In genomic region chr5:1745806-1746370, GRCh38 we compare ENCODE assay signal across 1 cellular context.
TF ChIP-seq lines count a peak whose summit lies in the region.

No MANE protein-coding gene starts in this region.

TF ChIP-seq in GM23338, 12 proteins besides CTCF, POLR2A, EP300 and RAD21:
- no peak for TF ChIP-seq POLR2AphosphoS5 (IDR thresholded peaks at IDR 0.05; ENCODE audit: low read depth)
- no peak for TF ChIP-seq EZH2 (IDR thresholded peaks at IDR 0.05; ENCODE audit: low read depth, unreplicated experiment)
- TF ChIP-seq CREB1 (CRISPR knock-in tag; IDR thresholded peaks at IDR 0.05; ENCODE audit: low read depth), result no peak
- no peak for TF ChIP-seq ETS1 (IDR thresholded peaks at IDR 0.05)
- TF ChIP-seq, protein P1, sequence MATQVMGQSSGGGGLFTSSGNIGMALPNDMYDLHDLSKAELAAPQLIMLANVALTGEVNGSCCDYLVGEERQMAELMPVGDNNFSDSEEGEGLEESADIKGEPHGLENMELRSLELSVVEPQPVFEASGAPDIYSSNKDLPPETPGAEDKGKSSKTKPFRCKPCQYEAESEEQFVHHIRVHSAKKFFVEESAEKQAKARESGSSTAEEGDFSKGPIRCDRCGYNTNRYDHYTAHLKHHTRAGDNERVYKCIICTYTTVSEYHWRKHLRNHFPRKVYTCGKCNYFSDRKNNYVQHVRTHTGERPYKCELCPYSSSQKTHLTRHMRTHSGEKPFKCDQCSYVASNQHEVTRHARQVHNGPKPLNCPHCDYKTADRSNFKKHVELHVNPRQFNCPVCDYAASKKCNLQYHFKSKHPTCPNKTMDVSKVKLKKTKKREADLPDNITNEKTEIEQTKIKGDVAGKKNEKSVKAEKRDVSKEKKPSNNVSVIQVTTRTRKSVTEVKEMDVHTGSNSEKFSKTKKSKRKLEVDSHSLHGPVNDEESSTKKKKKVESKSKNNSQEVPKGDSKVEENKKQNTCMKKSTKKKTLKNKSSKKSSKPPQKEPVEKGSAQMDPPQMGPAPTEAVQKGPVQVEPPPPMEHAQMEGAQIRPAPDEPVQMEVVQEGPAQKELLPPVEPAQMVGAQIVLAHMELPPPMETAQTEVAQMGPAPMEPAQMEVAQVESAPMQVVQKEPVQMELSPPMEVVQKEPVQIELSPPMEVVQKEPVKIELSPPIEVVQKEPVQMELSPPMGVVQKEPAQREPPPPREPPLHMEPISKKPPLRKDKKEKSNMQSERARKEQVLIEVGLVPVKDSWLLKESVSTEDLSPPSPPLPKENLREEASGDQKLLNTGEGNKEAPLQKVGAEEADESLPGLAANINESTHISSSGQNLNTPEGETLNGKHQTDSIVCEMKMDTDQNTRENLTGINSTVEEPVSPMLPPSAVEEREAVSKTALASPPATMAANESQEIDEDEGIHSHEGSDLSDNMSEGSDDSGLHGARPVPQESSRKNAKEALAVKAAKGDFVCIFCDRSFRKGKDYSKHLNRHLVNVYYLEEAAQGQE (IDR thresholded peaks at IDR 0.05; ENCODE audit: unreplicated experiment), result no peak
- TF ChIP-seq ZNF331 (CRISPR knock-in tag; IDR thresholded peaks at IDR 0.05; ENCODE audit: low read depth), result no peak
- TF ChIP-seq NANOG (IDR thresholded peaks at IDR 0.05; ENCODE audit: borderline replicate concordance), result no peak
